In the genomic region with DNA sequence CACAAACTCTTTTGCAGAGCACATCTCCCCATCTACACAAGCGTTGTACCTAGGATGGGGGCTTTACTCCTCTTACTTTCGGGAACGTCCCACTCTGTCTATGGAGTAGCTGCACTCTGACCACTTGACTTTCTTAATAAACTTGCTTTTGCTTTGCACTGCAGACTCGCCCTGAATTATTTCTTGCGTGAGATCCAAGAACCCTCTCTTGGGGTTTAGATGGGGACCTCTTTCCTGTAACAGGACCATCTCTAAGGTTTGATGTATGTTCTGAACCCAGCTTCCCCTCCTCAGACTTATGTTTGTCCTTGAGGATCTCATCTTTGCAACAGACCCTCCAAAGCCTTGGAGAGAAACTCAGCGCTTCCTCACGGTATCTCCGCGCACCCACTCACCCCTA, we compare ENCODE assay signal across 18 cellular contexts. TPM values are rescaled to one million over a fixed set of nuclear protein-coding genes. Genes with fewer than 3 reads are reported as not detected.
A peak's percentile ranks its signal among the peaks of the same experiment; 100 is the strongest.
DNase-seq lines count a peak whose midpoint lies in the region; ATAC-seq and TF ChIP-seq lines count a peak whose summit lies in the region.
"Not testable (repeated sequence)": the region's sequence is repeated elsewhere in the genome, so short reads cannot be mapped to it uniquely, and the experiment has no call there.
"Had no signal": no experiment of that assay in that cellular context is flagged by ENCODE, and none has a peak within 500 bp of the region (broad histone marks: within the 10 kb centered on the region; RNA-seq: fewer than 3 reads in every experiment).

No MANE protein-coding gene starts in this region.

- H3K9me3 Mint-ChIP-seq in CD4-positive, CD25-positive, alpha-beta regulatory T cell; activated B cell treated with CpG ODN at 0.5 μM for 24 hours; activated T-helper 1 cell treated with anti-CD3 and anti-CD28 coated beads, Interleukin-12 subunit alpha, Interleukin-12 subunit beta, Interleukin-2, Interleukin-4 antibody, amounts not matched to agents 30 ng/mL and 10 ng/mL and 1 ng/mL, durations not matched to agents 14 hours and 24 hours and 36 hours; brain; natural killer cell; stimulated activated effector memory CD8-positive, alpha-beta T cell treated with anti-CD3 and anti-CD28 coated beads, Interleukin-12 subunit alpha, Interleukin-12 subunit beta, amount 100 ng/mL, for 72 hours: not testable (repeated sequence)

- not testable (repeated sequence) for H4K20me1 ChIP-seq in hepatocyte (ENCODE audit: insufficient read depth, poor library complexity, severe bottlenecking)

- H3K27ac Mint-ChIP-seq in CD4-positive, CD25-positive, alpha-beta regulatory T cell = peak overlapping the region in 2 of 3 donors; percentile 84 to 85
- not testable (repeated sequence) for H3K27ac Mint-ChIP-seq in activated B cell treated with CpG ODN at 0.5 μM for 24 hours; activated T-helper 1 cell treated with anti-CD3 and anti-CD28 coated beads, Interleukin-12 subunit alpha, Interleukin-12 subunit beta, Interleukin-2, Interleukin-4 antibody, amounts not matched to agents 30 ng/mL and 10 ng/mL and 1 ng/mL, durations not matched to agents 14 hours and 24 hours and 36 hours; brain; natural killer cell; stimulated activated effector memory CD8-positive, alpha-beta T cell treated with anti-CD3 and anti-CD28 coated beads, Interleukin-12 subunit alpha, Interleukin-12 subunit beta, amount 100 ng/mL, for 72 hours

- not testable (repeated sequence) for H3K4me1 ChIP-seq in CD4-positive, CD25-positive, alpha-beta regulatory T cell (ENCODE audit: control insufficient read depth, insufficient read depth, low read length, poor library complexity, severe bottlenecking); hepatocyte (ENCODE audit: insufficient read depth)

- CTCF ChIA-PET in activated B cell treated with CpG ODN at 0.5 μM for 24 hours (lab: Charles Lee) = not testable (repeated sequence)

- DNase-seq in CD4-positive, CD25-positive, alpha-beta regulatory T cell; HL-60 (ENCODE audit: low read depth in 1 of 2, low spot score in 1 of 2); activated B cell treated with CpG ODN at 0.5 μM for 24 hours; activated T-helper 1 cell treated with anti-CD3 and anti-CD28 coated beads, Interleukin-12 subunit alpha, Interleukin-12 subunit beta, Interleukin-2, Interleukin-4 antibody, amounts not matched to agents 30 ng/mL and 10 ng/mL and 1 ng/mL, durations not matched to agents 14 hours and 24 hours and 36 hours (ENCODE audit: low spot score); hepatocyte (ENCODE audit: low spot score); natural killer cell; stimulated activated effector memory CD8-positive, alpha-beta T cell treated with anti-CD3 and anti-CD28 coated beads, Interleukin-12 subunit alpha, Interleukin-12 subunit beta, amount 100 ng/mL, for 72 hours (ENCODE audit: low spot score in 2 of 2): not testable (repeated sequence)

- H3K27me3 Mint-ChIP-seq in CD4-positive, CD25-positive, alpha-beta regulatory T cell = peaks cover 18% of the 10 kb centered on the region
- H3K27me3 Mint-ChIP-seq in activated B cell treated with CpG ODN at 0.5 μM for 24 hours (peaks cover 11% of the 10 kb centered on the region), brain (peaks cover 42% of the 10 kb centered on the region), natural killer cell (ENCODE audit: low read depth in 2 of 2) (peaks cover 11 to 14% of the 10 kb centered on the region in 2 donors)
- H3K27me3 Mint-ChIP-seq in activated T-helper 1 cell treated with anti-CD3 and anti-CD28 coated beads, Interleukin-12 subunit alpha, Interleukin-12 subunit beta, Interleukin-2, Interleukin-4 antibody, amounts not matched to agents 30 ng/mL and 10 ng/mL and 1 ng/mL, durations not matched to agents 14 hours and 24 hours and 36 hours (ENCODE audit: insufficient read depth) = peaks cover 20% of the 10 kb centered on the region

- not testable (repeated sequence) for H2AFZ ChIP-seq in hepatocyte

- H3K36me3 Mint-ChIP-seq in CD4-positive, CD25-positive, alpha-beta regulatory T cell; activated B cell treated with CpG ODN at 0.5 μM for 24 hours (ENCODE audit: low read depth); activated T-helper 1 cell treated with anti-CD3 and anti-CD28 coated beads, Interleukin-12 subunit alpha, Interleukin-12 subunit beta, Interleukin-2, Interleukin-4 antibody, amounts not matched to agents 30 ng/mL and 10 ng/mL and 1 ng/mL, durations not matched to agents 14 hours and 24 hours and 36 hours (ENCODE audit: low read depth); brain; natural killer cell; stimulated activated effector memory CD8-positive, alpha-beta T cell treated with anti-CD3 and anti-CD28 coated beads, Interleukin-12 subunit alpha, Interleukin-12 subunit beta, amount 100 ng/mL, for 72 hours: not testable (repeated sequence)

- not testable (repeated sequence) for ATAC-seq in CD4-positive, CD25-positive, alpha-beta regulatory T cell (ENCODE audit: low read depth in 2 of 2); activated B cell treated with CpG ODN at 0.5 μM for 24 hours (ENCODE audit: low read depth); natural killer cell; stimulated activated effector memory CD8-positive, alpha-beta T cell treated with anti-CD3 and anti-CD28 coated beads, Interleukin-12 subunit alpha, Interleukin-12 subunit beta, amount 100 ng/mL, for 72 hours

- H3K36me3 ChIP-seq in CD4-positive, CD25-positive, alpha-beta regulatory T cell (ENCODE audit: control insufficient read depth, insufficient read depth, low read length); hepatocyte (replicated peaks; ENCODE audit: insufficient read depth, low read depth): not testable (repeated sequence)

- H3K9me3 ChIP-seq in CD4-positive, CD25-positive, alpha-beta regulatory T cell (ENCODE audit: control insufficient read depth in 2 of 2, low read length in 2 of 2); hepatocyte (ENCODE audit: low read depth): not testable (repeated sequence)

- not testable (repeated sequence) for H3K79me2 ChIP-seq in hepatocyte

- H3K4me3 ChIP-seq in CD4-positive, CD25-positive, alpha-beta regulatory T cell (ENCODE audit: low read depth, low read length) = peak overlapping the region; percentile 31
- H3K4me3 ChIP-seq in HL-60 (replicated peaks; ENCODE audit: insufficient read depth, low read length); hepatocyte: not testable (repeated sequence)

- peak overlapping the region in 3 of 4 donors; percentile 87 to 92 (median 88) for H3K4me3 Mint-ChIP-seq in CD4-positive, CD25-positive, alpha-beta regulatory T cell
- H3K4me3 Mint-ChIP-seq in activated B cell treated with CpG ODN at 0.5 μM for 24 hours (peak overlapping the region; percentile 84), brain (peak overlapping the region; percentile 75 to 81 (median 79)), natural killer cell (peak overlapping the region; percentile 87)
- peak overlapping the region; percentile 83 for H3K4me3 Mint-ChIP-seq in activated T-helper 1 cell treated with anti-CD3 and anti-CD28 coated beads, Interleukin-12 subunit alpha, Interleukin-12 subunit beta, Interleukin-2, Interleukin-4 antibody, amounts not matched to agents 30 ng/mL and 10 ng/mL and 1 ng/mL, durations not matched to agents 14 hours and 24 hours and 36 hours
- peak overlapping the region; percentile 78 for H3K4me3 Mint-ChIP-seq in stimulated activated effector memory CD8-positive, alpha-beta T cell treated with anti-CD3 and anti-CD28 coated beads, Interleukin-12 subunit alpha, Interleukin-12 subunit beta, amount 100 ng/mL, for 72 hours

- TF ChIP-seq CTCF in HL-60 (IDR thresholded peaks at IDR 0.05; ENCODE audit: insufficient read depth, low read length); activated B cell treated with CpG ODN at 0.5 μM for 24 hours (IDR thresholded peaks at IDR 0.05); brain (conservative IDR thresholded peaks at IDR 0.05); hepatocyte (IDR thresholded peaks at IDR 0.05; ENCODE audit: poor library complexity); natural killer cell (IDR thresholded peaks at IDR 0.05): not testable (repeated sequence)

- not testable (repeated sequence) for H3K9me2 ChIP-seq in hepatocyte (replicated peaks; ENCODE audit: insufficient read depth)

- intact Hi-C loops in activated B cell treated with CpG ODN at 0.5 μM for 24 hours (cut with micrococcal nuclease); activated T-helper 1 cell treated with anti-CD3 and anti-CD28 coated beads, Interleukin-12 subunit alpha, Interleukin-12 subunit beta, Interleukin-2, Interleukin-4 antibody, amounts not matched to agents 30 ng/mL and 10 ng/mL and 1 ng/mL, durations not matched to agents 14 hours and 24 hours and 36 hours (cut with micrococcal nuclease); natural killer cell (cut with micrococcal nuclease): not testable (repeated sequence)

- POLR2A ChIA-PET in activated B cell treated with CpG ODN at 0.5 μM for 24 hours (lab: Charles Lee) = not testable (repeated sequence)

- peaks cover 8 to 20% (median 14%) of the 10 kb centered on the region in 4 donors for H3K4me1 Mint-ChIP-seq in CD4-positive, CD25-positive, alpha-beta regulatory T cell
- peaks cover 12% of the 10 kb centered on the region for H3K4me1 Mint-ChIP-seq in activated B cell treated with CpG ODN at 0.5 μM for 24 hours
- H3K4me1 Mint-ChIP-seq in activated T-helper 1 cell treated with anti-CD3 and anti-CD28 coated beads, Interleukin-12 subunit alpha, Interleukin-12 subunit beta, Interleukin-2, Interleukin-4 antibody, amounts not matched to agents 30 ng/mL and 10 ng/mL and 1 ng/mL, durations not matched to agents 14 hours and 24 hours and 36 hours (ENCODE audit: low read depth) = peaks cover 16% of the 10 kb centered on the region
- not testable (repeated sequence) for H3K4me1 Mint-ChIP-seq in brain
- H3K4me1 Mint-ChIP-seq in natural killer cell = peaks cover 13 to 15% of the 10 kb centered on the region in 2 donors
- peaks cover 16% of the 10 kb centered on the region for H3K4me1 Mint-ChIP-seq in stimulated activated effector memory CD8-positive, alpha-beta T cell treated with anti-CD3 and anti-CD28 coated beads, Interleukin-12 subunit alpha, Interleukin-12 subunit beta, amount 100 ng/mL, for 72 hours

- H3K4me2 ChIP-seq in hepatocyte = peak overlapping the region; percentile 85

- H3K27me3 ChIP-seq in CD4-positive, CD25-positive, alpha-beta regulatory T cell (ENCODE audit: control insufficient read depth, insufficient read depth, low read length); HL-60 (ENCODE audit: insufficient read depth, poor library complexity, severe bottlenecking); hepatocyte: not testable (repeated sequence)

- 71% methylated on average over 9 of the region's 9 CpGs for WGBS in hepatocyte (ENCODE audit: low lambda C conversion rate, missing lambda C conversion rate)

- not testable (repeated sequence) for H3K27ac ChIP-seq in CD4-positive, CD25-positive, alpha-beta regulatory T cell (ENCODE audit: insufficient read depth, low read length, poor library complexity, severe bottlenecking); hepatocyte
- peak overlapping the region; percentile 25; the same call in 1 of the 2 replicates for H3K27ac ChIP-seq in HL-60 (replicated peaks)

RNA-seq across cellular contexts. Expression of gene MSMB, which starts 59.3 kb away (rescaled TPM):
- total RNA-seq in CD4-positive, CD25-positive, alpha-beta regulatory T cell = not detected
- not detected for polyA plus RNA-seq in CD4-positive, CD25-positive, alpha-beta regulatory T cell
- total RNA-seq in activated B cell treated with CpG ODN at 0.5 μM for 24 hours (not detected in 2 replicates), hepatocyte (2.2 and 2.7 TPM in 2 replicates), natural killer cell (not detected)
- total RNA-seq in activated T-helper 1 cell treated with anti-CD3 and anti-CD28 coated beads, Interleukin-12 subunit alpha, Interleukin-12 subunit beta, Interleukin-2, Interleukin-4 antibody, amounts not matched to agents 30 ng/mL and 10 ng/mL and 1 ng/mL, durations not matched to agents 14 hours and 24 hours and 36 hours = not detected in 2 replicates
- polyA plus RNA-seq in brain (ENCODE audit: insufficient read depth, low read depth, low replicate concordance) (not detected), hepatocyte (10.0 and 11.0 TPM in 2 replicates)
- total RNA-seq: A673; body of pancreas; cerebellum; epithelial cell of proximal tubule; IMR-90; omental fat pad; renal cortical epithelial cell; skeletal muscle tissue; T-helper 1 cell treated with Interleukin-12 subunit alpha and Interleukin-12 subunit beta and Interleukin-4 antibody, amounts not matched to agents 30 ng/mL and 1 ng/mL, for 36 hours had no signal
- polyA plus RNA-seq: adipose tissue, IMR-90 had no signal
